In the genomic region with DNA sequence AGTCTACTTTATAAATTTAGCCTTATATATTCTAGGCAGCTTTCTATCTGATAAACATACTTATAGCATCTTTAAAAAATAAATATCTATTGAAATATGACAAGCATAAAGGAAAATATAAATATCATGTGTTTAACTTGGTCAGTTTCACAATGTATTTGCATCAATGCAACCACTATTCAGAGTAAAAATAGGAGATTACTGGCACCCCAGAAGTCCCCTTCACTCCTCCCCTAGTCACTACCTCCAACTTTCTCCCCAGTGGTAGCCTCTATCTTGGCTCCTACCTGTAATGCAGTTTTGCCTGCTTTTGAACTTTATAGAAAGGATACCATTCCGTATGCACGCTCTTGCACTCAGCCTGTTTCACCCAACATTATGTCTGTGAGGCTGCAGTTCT, we compare ENCODE assay signal across 34 cellular contexts.
"Had no signal": no experiment of that assay in that cellular context is flagged by ENCODE, and none has a peak within 500 bp of the region (broad histone marks: within the 10 kb centered on the region; RNA-seq: fewer than 3 reads in every experiment).

No MANE protein-coding gene starts in this region.

- H3K27ac ChIP-seq: PC-9, RWPE1, VCaP had no signal

- H3K4me2 ChIP-seq: PC-9 had no signal

- ATAC-seq: activated CD8-positive, alpha-beta memory T cell treated with anti-CD3 and anti-CD28 coated beads, Interleukin-2, amount 10 ng/mL, durations not matched to agents 7 days and 5 days; activated naive CD8-positive, alpha-beta T cell treated with anti-CD3 and anti-CD28 coated beads, Interleukin-2, amount 50 U/mL, for 24 hours; Right ventricle myocardium inferior; SK-N-SH treated with all-trans-retinoic acid at 6 μM for 48 hours; T-cell had no signal

- H3K4me3 ChIP-seq: PC-9 had no signal

- DNase-seq: activated B cell treated with CpG ODN at 0.5 μM for 24 hours; activated CD4-positive, alpha-beta memory T cell treated with anti-CD3 and anti-CD28 coated beads, Interleukin-2, amount 10 ng/mL, durations not matched to agents 7 days and 5 days; activated CD4-positive, alpha-beta T cell treated with anti-CD3 and anti-CD28 coated beads for 4 hours; activated CD4-positive, CD25-positive, alpha-beta regulatory T cell treated with anti-CD3 and anti-CD28 coated beads, Interleukin-2, amount 50 U/mL, for 72 hours; activated CD8-positive, alpha-beta memory T cell treated with anti-CD3 and anti-CD28 coated beads for 24 hours; activated CD8-positive, alpha-beta memory T cell treated with anti-CD3 and anti-CD28 coated beads, Interleukin-2, amount 10 ng/mL, durations not matched to agents 7 days and 5 days; activated CD8-positive, alpha-beta memory T cell treated with anti-CD3 and anti-CD28 coated beads, Interleukin-2, amount 50 U/mL, for 48 hours; activated effector memory CD4-positive, alpha-beta T cell treated with Interleukin-2 at 50 U/mL for 16 hours; activated naive CD4-positive, alpha-beta T cell treated with anti-CD3 and anti-CD28 coated beads, Interleukin-2, amount 10 ng/mL, durations not matched to agents 7 days and 5 days; activated naive CD8-positive, alpha-beta T cell treated with anti-CD3 and anti-CD28 coated beads, Interleukin-2, amount 50 U/mL, for 24 hours; activated T-cell treated with anti-CD3 and anti-CD28 coated beads, Interleukin-2, amount 50 U/mL, for 48 hours; anterior cingulate cortex; caudate nucleus; cerebellar nuclear complex; MM.1S; MV-4-11; NCI-H1092; NCI-H1436 treated with DMSO at 0.1 percent for 48 hours; NCI-H1694 treated with DMSO at 0.1 percent for 48 hours; NCI-H2029 treated with DMSO at 0.1 percent for 48 hours; NCI-H2107; NCI-H2171; NCI-H510A; NCI-H526; NCI-H748 treated with DMSO at 0.1 percent for 48 hours; PC-9; SIG-M5; T-cell; T-helper 2 cell; T-helper 9 cell had no signal
